ENCODE assay signal across 8 cellular contexts in the genomic region with DNA sequence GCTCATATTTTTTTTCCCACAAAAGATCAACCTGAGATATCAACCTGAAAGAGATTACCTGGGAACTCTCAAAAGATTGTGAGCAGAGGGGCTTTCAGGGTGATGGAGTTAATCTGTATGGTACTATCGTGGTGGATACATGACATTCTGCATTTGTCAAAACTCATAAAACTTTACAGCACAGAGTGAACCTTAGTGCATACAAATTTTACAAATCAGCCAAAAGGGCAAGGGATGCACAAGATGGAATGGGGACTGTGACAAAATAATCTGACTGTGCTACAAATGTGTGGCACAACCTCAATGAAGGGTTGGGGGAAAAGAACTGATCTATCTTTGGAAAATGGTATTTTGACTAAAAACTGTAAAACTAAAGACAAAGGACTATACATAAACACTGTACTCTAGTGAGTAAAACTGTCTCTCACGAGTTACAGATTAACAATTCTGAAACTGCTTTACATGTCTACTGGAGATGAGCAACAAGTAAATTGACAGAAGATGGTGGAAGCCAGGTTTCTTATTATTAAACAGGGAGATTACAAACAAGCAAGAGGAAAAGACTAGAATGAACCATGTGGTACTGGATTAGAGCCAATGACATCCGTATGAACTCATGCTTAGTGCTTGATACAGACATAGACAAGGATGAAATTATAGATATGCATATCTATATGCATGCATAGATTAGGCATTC. TPM values are rescaled to one million over a fixed set of nuclear protein-coding genes. Genes with fewer than 3 reads are reported as not detected.
DNase-seq lines count a peak whose midpoint lies in the region; ATAC-seq and TF ChIP-seq lines count a peak whose summit lies in the region.

No MANE protein-coding gene starts in this region.

- no peak overlapping the region for H3K4me2 ChIP-seq in fibroblast of lung (ENCODE audit: extremely low read depth, insufficient read depth, low read length)

- intact Hi-C loops in Right ventricle myocardium inferior (cut with DNase I) = no loop called here
- intact Hi-C loops in aorta (cut with DNase I) = no loop called here
- intact Hi-C loops in esophagus muscularis mucosa (cut with DNase I) = no loop called here

- no peak overlapping the region for H3K9ac ChIP-seq in fibroblast of lung (ENCODE audit: insufficient read depth, low read length)

- H3K27me3 ChIP-seq in fibroblast of lung (ENCODE audit: control insufficient read depth, insufficient read depth, low read length) = no peaks in the 10 kb centered on the region
- no peaks in the 10 kb centered on the region for H3K27me3 ChIP-seq in aorta (ENCODE audit: control insufficient read depth in 1 of 2, insufficient read depth in 2 of 2, low read length in 1 of 2)
- H3K27me3 ChIP-seq in esophagus muscularis mucosa = no peaks in the 10 kb centered on the region
- H3K27me3 ChIP-seq in tibial nerve = no peaks in the 10 kb centered on the region

- DNase-seq in fibroblast of lung (ENCODE audit: low read depth in 2 of 2) (peak; percentile 21 to 46), Right ventricle myocardium inferior (ENCODE audit: missing footprints) (no peak), aorta (no peak), esophagus muscularis mucosa (ENCODE audit: extremely low spot score) (no peak), tibial nerve (ENCODE audit: low spot score in 2 of 2) (no peak)

- ATAC-seq in GM18517 (IDR thresholded peaks at IDR 0.05; ENCODE audit: unreplicated experiment) = peak; percentile 95
- ATAC-seq in GM21390 (IDR thresholded peaks at IDR 0.05; ENCODE audit: unreplicated experiment) = peak; percentile 95
- peak; percentile 93 for ATAC-seq in HG03139 (IDR thresholded peaks at IDR 0.05; ENCODE audit: unreplicated experiment)
- ATAC-seq in Right ventricle myocardium inferior = no peak
- no peak for ATAC-seq in aorta (ENCODE audit: low FRiP score)

- WGBS in aorta, 2 donors = 52 to 72% methylated on average over 3 of the region's 3 CpGs
- whole genome bisulfite sequencing in esophagus muscularis mucosa = 84% methylated on average over 2 of the region's 3 CpGs
- WGBS in tibial nerve, 2 donors = 47 to 72% methylated on average over 3 of the region's 3 CpGs

- H3K9me3 ChIP-seq in fibroblast of lung (ENCODE audit: control insufficient read depth, insufficient read depth, low read depth, low read length) = no peaks in the 10 kb centered on the region
- H3K9me3 ChIP-seq in aorta (ENCODE audit: control insufficient read depth, low read length) = no peaks in the 10 kb centered on the region
- no peaks in the 10 kb centered on the region for H3K9me3 ChIP-seq in esophagus muscularis mucosa
- H3K9me3 ChIP-seq in tibial nerve = peaks cover 0 to 4% (median 0%) of the 10 kb centered on the region in 4 donors

- H3K27ac ChIP-seq in fibroblast of lung (ENCODE audit: insufficient read depth, low read length) (no peak overlapping the region), aorta (ENCODE audit: low read depth in 1 of 2, low read length in 2 of 2) (no peak overlapping the region), esophagus muscularis mucosa (replicated peaks in 1 of 4) (no peak overlapping the region), tibial nerve (no peak overlapping the region)

- H3K36me3 ChIP-seq in fibroblast of lung (ENCODE audit: control insufficient read depth, insufficient read depth, low read length) = no peaks in the 10 kb centered on the region
- no peaks in the 10 kb centered on the region for H3K36me3 ChIP-seq in aorta (ENCODE audit: control insufficient read depth in 1 of 2, insufficient read depth in 2 of 2, low read length in 1 of 2)
- peaks cover 0 to 8% (median 3%) of the 10 kb centered on the region in 4 donors for H3K36me3 ChIP-seq in esophagus muscularis mucosa
- H3K36me3 ChIP-seq in tibial nerve = no peaks in the 10 kb centered on the region

- TF ChIP-seq EP300 in esophagus muscularis mucosa (IDR thresholded peaks at IDR 0.05) = no peak
- TF ChIP-seq EP300 in tibial nerve (IDR thresholded peaks at IDR 0.05) = no peak

- H3K4me3 ChIP-seq in fibroblast of lung (replicated peaks in 1 of 4; ENCODE audit: control extremely low read depth in 1 of 4, insufficient read depth in 1 of 4, low read depth in 3 of 4, low read length in 4 of 4) (no peak overlapping the region), aorta (ENCODE audit: low read length in 2 of 2) (no peak overlapping the region), esophagus muscularis mucosa (no peak overlapping the region), tibial nerve (no peak overlapping the region)

- no peaks in the 10 kb centered on the region for H3K79me2 ChIP-seq in fibroblast of lung (ENCODE audit: control insufficient read depth, insufficient read depth, low read length)

- no peaks in the 10 kb centered on the region for H4K20me1 ChIP-seq in fibroblast of lung (ENCODE audit: control insufficient read depth, extremely low read depth, insufficient read depth, low read length)

- no peaks in the 10 kb centered on the region for H3K4me1 ChIP-seq in fibroblast of lung (ENCODE audit: control insufficient read depth, extremely low read depth, insufficient read depth, low read length)
- H3K4me1 ChIP-seq in aorta (ENCODE audit: control insufficient read depth in 1 of 2, insufficient read depth in 2 of 2, low read length in 2 of 2) = peaks cover 4% of the 10 kb centered on the region in 2 donors
- no peaks in the 10 kb centered on the region for H3K4me1 ChIP-seq in esophagus muscularis mucosa
- peaks cover 0 to 18% (median 0%) of the 10 kb centered on the region in 4 donors for H3K4me1 ChIP-seq in tibial nerve

- TF ChIP-seq CTCF in fibroblast of lung (conservative IDR thresholded peaks at IDR 0.05 in 1 of 2, IDR thresholded peaks at IDR 0.05 in 1 of 2; ENCODE audit: low read depth in 1 of 2, low read length in 2 of 2) (no peak), esophagus muscularis mucosa (IDR thresholded peaks at IDR 0.05) (no peak), tibial nerve (IDR thresholded peaks at IDR 0.05) (no peak)

- no peak for TF ChIP-seq POLR2A in esophagus muscularis mucosa (IDR thresholded peaks at IDR 0.05; ENCODE audit: low read depth)
- TF ChIP-seq POLR2A in tibial nerve (IDR thresholded peaks at IDR 0.05) = no peak

- no peak overlapping the region for H2AFZ ChIP-seq in fibroblast of lung (ENCODE audit: low read length)

RNA-seq across cellular contexts. Expression of a gene that starts 24.8 kb away (rescaled TPM):
- not detected in 2 replicates for total RNA-seq in fibroblast of lung
- not detected in 2 replicates for polyA plus RNA-seq in fibroblast of lung
- not detected in 2 replicates for polyA plus RNA-seq in fibroblast of lung (2012)
- not detected in 2 replicates for polyA minus RNA-seq in fibroblast of lung (ENCODE audit: low replicate concordance)
- total RNA-seq in Right ventricle myocardium inferior = 0.43 TPM
- total RNA-seq in aorta = not detected
- not detected for polyA plus RNA-seq in aorta
- not detected for total RNA-seq in esophagus muscularis mucosa
- not detected for total RNA-seq in tibial nerve

RNA-seq across cellular contexts. Expression of a gene that starts 59.9 kb away (rescaled TPM):
- total RNA-seq in fibroblast of lung (not detected in 2 replicates), Right ventricle myocardium inferior (not detected), aorta (not detected), esophagus muscularis mucosa (not detected), tibial nerve (not detected)
- polyA plus RNA-seq in fibroblast of lung (not detected in 2 replicates), aorta (not detected)
- not detected in 2 replicates for polyA plus RNA-seq in fibroblast of lung (2012)
- not detected in 2 replicates for polyA minus RNA-seq in fibroblast of lung (ENCODE audit: low replicate concordance)

Comparison
In these comparisons a context has a peak if more than half of its experiments do, and no peak if none do; other contexts are left out.
1. ATAC-seq: peak in GM18517 (single experiment), GM21390 (single experiment) and HG03139 (single experiment); none in Right ventricle myocardium inferior (single experiment) and aorta (single experiment).
2. DNase-seq: peak in fibroblast of lung (2 of 2); none in Right ventricle myocardium inferior (single experiment), aorta (0 of 2), esophagus muscularis mucosa (single experiment) and tibial nerve (0 of 2).